Comparison of ENCODE assay signal across 28 cellular contexts in the genomic region with DNA sequence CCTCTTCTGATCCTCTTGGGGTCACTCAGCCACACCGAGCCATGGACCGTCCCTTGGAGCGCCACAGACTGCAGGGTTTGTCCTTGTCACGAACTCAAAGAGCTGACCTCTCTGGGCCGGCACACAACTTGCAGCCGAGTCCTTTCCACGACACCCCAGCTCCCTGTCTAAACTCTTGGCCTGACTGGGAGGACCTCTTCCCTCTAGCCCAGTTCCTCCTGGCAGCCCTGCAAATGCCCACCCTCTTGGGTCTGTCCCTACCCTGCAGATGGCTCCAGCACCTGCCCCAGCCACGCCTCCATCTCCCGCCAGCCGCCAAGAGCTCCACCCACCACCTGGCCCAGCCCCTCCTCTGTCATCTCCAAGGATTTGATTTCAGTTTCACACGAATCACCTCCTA.
DNase-seq lines count a peak whose midpoint lies in the region; ATAC-seq, FAIRE-seq and TF ChIP-seq lines count a peak whose summit lies in the region.
"Had no signal": no experiment of that assay in that cellular context is flagged by ENCODE, and none has a peak within 500 bp of the region (broad histone marks: within the 10 kb centered on the region; RNA-seq: fewer than 3 reads in every experiment).

No MANE protein-coding gene starts in this region.

- FAIRE-seq in kidney (lab: Jason Lieb, UNC) (no peak), GM19239 (lab: Jason Lieb, UNC) (no peak)

- TF ChIP-seq CTCF in natural killer cell (IDR thresholded peaks at IDR 0.05) (no peak), kidney (IDR thresholded peaks at IDR 0.05; ENCODE audit: borderline replicate concordance, extremely low read depth, insufficient read depth) (no peak), type B pancreatic cell (conservative IDR thresholded peaks at IDR 0.05) (no peak)

- intact Hi-C loops in natural killer cell (cut with micrococcal nuclease) = no loop called here
- intact Hi-C loops in kidney (cut with DNase I) = no loop called here

- H3K9me3 ChIP-seq in kidney (ENCODE audit: control insufficient read depth in 1 of 2, low read length in 2 of 2) = no peaks in the 10 kb centered on the region
- H3K9me3 ChIP-seq: gastrocnemius medialis, transverse colon had no signal

- no peak overlapping the region for H3K27ac ChIP-seq in kidney (ENCODE audit: low read depth in 2 of 2, low read length in 2 of 2)
- H3K27ac ChIP-seq: dorsolateral prefrontal cortex, gastrocnemius medialis, GM23248, parathyroid adenoma, transverse colon had no signal

- H3K27ac Mint-ChIP-seq in natural killer cell treated with Interleukin-12 subunit alpha and Interleukin-12 subunit beta and Interleukin-15 and Interleukin-18, amount 100 ng/mL, for 72 hours = no peak overlapping the region
- no peak overlapping the region for H3K27ac Mint-ChIP-seq in natural killer cell
- no peak overlapping the region for H3K27ac Mint-ChIP-seq in type B pancreatic cell
- H3K27ac Mint-ChIP-seq: activated CD4-positive, alpha-beta T cell treated with anti-CD3 and anti-CD28 coated beads, Interleukin-2, amount 10 ng/mL, durations not matched to agents 24 days and 14 days; nephron; T-cell had no signal

- no peaks in the 10 kb centered on the region for H3K36me3 ChIP-seq in kidney (ENCODE audit: control insufficient read depth in 1 of 2, insufficient read depth in 2 of 2, low read length in 2 of 2)
- H3K36me3 ChIP-seq: gastrocnemius medialis, transverse colon had no signal

- H3K4me1 ChIP-seq in kidney (ENCODE audit: control insufficient read depth in 1 of 2, insufficient read depth in 1 of 2, low read depth in 1 of 2, low read length in 2 of 2) = no peaks in the 10 kb centered on the region
- H3K4me1 ChIP-seq: gastrocnemius medialis, parathyroid adenoma had no signal

- ATAC-seq in natural killer cell treated with Interleukin-12 subunit alpha and Interleukin-12 subunit beta and Interleukin-15 and Interleukin-18, amount 100 ng/mL, for 72 hours = no peak
- ATAC-seq in natural killer cell (no peak), GM21381 (IDR thresholded peaks at IDR 0.05; ENCODE audit: unreplicated experiment) (no peak)
- ATAC-seq: gastrocnemius medialis, T-cell had no signal

- H3K4me1 Mint-ChIP-seq in natural killer cell treated with Interleukin-12 subunit alpha and Interleukin-12 subunit beta and Interleukin-15 and Interleukin-18, amount 100 ng/mL, for 72 hours (ENCODE audit: low read depth in 2 of 2) = peaks cover 0 to 2% of the 10 kb centered on the region in 2 donors
- H3K4me1 Mint-ChIP-seq in natural killer cell (peaks cover 0 to 5% of the 10 kb centered on the region in 2 donors), type B pancreatic cell (ENCODE audit: unreplicated experiment) (peaks cover 13% of the 10 kb centered on the region)
- H3K4me1 Mint-ChIP-seq: activated CD4-positive, alpha-beta T cell treated with anti-CD3 and anti-CD28 coated beads, Interleukin-2, amount 10 ng/mL, durations not matched to agents 24 days and 14 days had no signal

- no peak overlapping the region for H3K4me3 ChIP-seq in kidney (ENCODE audit: low read length in 2 of 2)
- H3K4me3 ChIP-seq: dorsolateral prefrontal cortex, gastrocnemius medialis, GM23248, transverse colon had no signal

- peak; percentile 48 for DNase-seq in natural killer cell treated with Interleukin-12 subunit alpha and Interleukin-12 subunit beta and Interleukin-15 and Interleukin-18, amount 100 ng/mL, for 72 hours (ENCODE audit: low spot score)
- DNase-seq in natural killer cell (no peak), NCI-H69 (lab: John Stamatoyannopoulos, UW) (peak; percentile 35), kidney (peak; percentile 64), type B pancreatic cell (ENCODE audit: extremely low spot score, unreplicated experiment) (peak; percentile 52), GM19239 (ENCODE audit: insufficient read length, low spot score) (no peak)
- no peak for DNase-seq in effector CD4-positive, alpha-beta T cell
- DNase-seq: activated CD4-positive, alpha-beta T cell treated with anti-CD3 and anti-CD28 coated beads, Interleukin-2, amount 10 ng/mL, durations not matched to agents 24 days and 14 days; activated CD8-positive, alpha-beta memory T cell treated with anti-CD3 and anti-CD28 coated beads, Interleukin-2, amount 50 U/mL, for 4 hours; amniotic stem cell; CD4-positive, alpha-beta memory T cell; DMS153; gastrocnemius medialis; GDM1; GM23248; kidney glomerular epithelial cell; mesendoderm; MV-4-11; NCI-H2081; NCI-H524 treated with DMSO at 0.1 percent for 48 hours; stimulated activated CD4-positive, alpha-beta T cell treated with anti-CD3 and anti-CD28 coated beads, Interleukin-1b, Interleukin-23, amount 100 ng/mL, for 48 hours; stimulated activated naive CD4-positive, alpha-beta T cell; T-cell; transverse colon had no signal

- no peak overlapping the region for H3K4me3 Mint-ChIP-seq in natural killer cell treated with Interleukin-12 subunit alpha and Interleukin-12 subunit beta and Interleukin-15 and Interleukin-18, amount 100 ng/mL, for 72 hours
- H3K4me3 Mint-ChIP-seq in natural killer cell = no peak overlapping the region
- H3K4me3 Mint-ChIP-seq in type B pancreatic cell = no peak overlapping the region
- H3K4me3 Mint-ChIP-seq: activated CD4-positive, alpha-beta T cell treated with anti-CD3 and anti-CD28 coated beads, Interleukin-2, amount 10 ng/mL, durations not matched to agents 24 days and 14 days; CD4-positive, alpha-beta memory T cell; nephron; T-cell had no signal

- no peak overlapping the region for H3K9ac ChIP-seq in kidney (ENCODE audit: low read length in 2 of 2)
- H3K9ac ChIP-seq: GM23248, parathyroid adenoma had no signal

- H3K27me3 Mint-ChIP-seq in natural killer cell treated with Interleukin-12 subunit alpha and Interleukin-12 subunit beta and Interleukin-15 and Interleukin-18, amount 100 ng/mL, for 72 hours = peaks cover 20 to 32% of the 10 kb centered on the region in 2 donors
- H3K27me3 Mint-ChIP-seq in natural killer cell (ENCODE audit: low read depth in 2 of 2) (peaks cover 27 to 49% of the 10 kb centered on the region in 2 donors), type B pancreatic cell (peaks cover 65% of the 10 kb centered on the region)

- H3K36me3 Mint-ChIP-seq in natural killer cell treated with Interleukin-12 subunit alpha and Interleukin-12 subunit beta and Interleukin-15 and Interleukin-18, amount 100 ng/mL, for 72 hours = no peaks in the 10 kb centered on the region
- H3K36me3 Mint-ChIP-seq in natural killer cell (no peaks in the 10 kb centered on the region), type B pancreatic cell (no peaks in the 10 kb centered on the region)
- H3K36me3 Mint-ChIP-seq: CD4-positive, alpha-beta memory T cell; T-cell had no signal

- H3K9me3 Mint-ChIP-seq in natural killer cell treated with Interleukin-12 subunit alpha and Interleukin-12 subunit beta and Interleukin-15 and Interleukin-18, amount 100 ng/mL, for 72 hours = no peaks in the 10 kb centered on the region
- H3K9me3 Mint-ChIP-seq in natural killer cell = no peaks in the 10 kb centered on the region
- no peaks in the 10 kb centered on the region for H3K9me3 Mint-ChIP-seq in type B pancreatic cell
- H3K9me3 Mint-ChIP-seq: activated CD4-positive, alpha-beta T cell treated with anti-CD3 and anti-CD28 coated beads, Interleukin-2, amount 10 ng/mL, durations not matched to agents 24 days and 14 days; nephron; T-cell had no signal

Comparison
In these comparisons a context has a peak if more than half of its experiments do, and no peak if none do; other contexts are left out.
1. DNase-seq: peak in natural killer cell treated with Interleukin-12 subunit alpha and Interleukin-12 subunit beta and Interleukin-15 and Interleukin-18, amount 100 ng/mL, for 72 hours (single experiment), NCI-H69 (single experiment), kidney (single experiment) and type B pancreatic cell (single experiment); none in natural killer cell (single experiment), GM19239 (single experiment) and effector CD4-positive, alpha-beta T cell (single experiment).